ENCODE assay signal across 8 cellular contexts in genomic region chr5:175652741-175653663, GRCh38. TPM values are rescaled to one million over a fixed set of nuclear protein-coding genes. Genes with fewer than 3 reads are reported as not detected.
A peak's percentile ranks its signal among the peaks of the same experiment; 100 is the strongest.
DNase-seq lines count a peak whose midpoint lies in the region; ATAC-seq, FAIRE-seq and TF ChIP-seq lines count a peak whose summit lies in the region.

No MANE protein-coding gene starts in this region.

- intact Hi-C loops in A673 (cut with micrococcal nuclease; ENCODE audit: unreplicated experiment) = no loop called here
- intact Hi-C loops in left lung (cut with DNase I) = no loop called here

- CTCF ChIA-PET in A673 (lab: Charles Lee) = no interaction called here

- no peak for TF ChIP-seq CTCF in A673 (conservative IDR thresholded peaks at IDR 0.05; ENCODE audit: low read depth, low read length)
- no peak for TF ChIP-seq CTCF in left lung (IDR thresholded peaks at IDR 0.05)

- H3K27ac ChIP-seq in A673 (ENCODE audit: low read depth, low read length, poor library complexity, severe bottlenecking) = no peak overlapping the region
- H3K27ac ChIP-seq in left lung = peak overlapping the region in 1 of 2 donors; percentile 45

- H3K4me3 ChIP-seq in A673 (ENCODE audit: low read depth, low read length, poor library complexity, severe bottlenecking) (no peak overlapping the region), left lung (no peak overlapping the region)

- H3K36me3 ChIP-seq in A673 (ENCODE audit: insufficient read depth, low read length, poor library complexity, severe bottlenecking) (no peaks in the 10 kb centered on the region), left lung (no peaks in the 10 kb centered on the region)

- DNase-seq in GM18507 (ENCODE audit: extremely low spot score, insufficient read length, low read depth) = peak; percentile 9
- peak; percentile 40 for DNase-seq in SIG-M5 (lab: John Stamatoyannopoulos, UW)
- DNase-seq in activated gamma-delta T cell treated with anti-CD3 and anti-CD28 coated beads, Interleukin-2, amount 50 U/mL, for 16 hours (ENCODE audit: low read depth) = peak; percentile 59
- peak; percentile 68 for DNase-seq in stimulated activated CD4-positive, alpha-beta T cell treated with anti-CD3 and anti-CD28 coated beads, Interleukin-2, amount 100 ng/mL, for 4 hours (ENCODE audit: low read depth)
- no peak for DNase-seq in A673 (ENCODE audit: low spot score)
- no peak for DNase-seq in left lung

- no TSS peak for BruUV-seq in A673 (replicated peaks; lab: Mats Ljungman, UMichigan)

- H3K4me1 ChIP-seq in A673 (ENCODE audit: insufficient read depth, low read length, poor library complexity, severe bottlenecking) (no peaks in the 10 kb centered on the region), left lung (peaks cover 0 to 72% of the 10 kb centered on the region in 2 donors)

- ATAC-seq in HG03039 (IDR thresholded peaks at IDR 0.05; ENCODE audit: unreplicated experiment) = no peak
- ATAC-seq in left lung = no peak
- ATAC-seq in GM18517 (IDR thresholded peaks at IDR 0.05; ENCODE audit: unreplicated experiment) = no peak

- POLR2A ChIA-PET in A673 (lab: Charles Lee; ENCODE audit: low non-redundant PET) = no interaction called here

- FAIRE-seq in GM18507 (lab: Jason Lieb, UNC) = no peak

- H3K27me3 ChIP-seq in A673 (replicated peaks; ENCODE audit: insufficient read depth, low read depth, low read length, poor library complexity) (peaks cover 31% of the 10 kb centered on the region), left lung (peaks cover 22 to 53% of the 10 kb centered on the region in 2 donors)

- H3K9me3 ChIP-seq in A673 (ENCODE audit: low read depth, low read length, poor library complexity, severe bottlenecking) (no peaks in the 10 kb centered on the region), left lung (peaks cover 0 to 13% of the 10 kb centered on the region in 2 donors)

RNA-seq across cellular contexts. Expression of gene HRH2, which starts 4.9 kb away (rescaled TPM):
- 0.09 TPM in 1 of 2 replicates, not detected in the other for total RNA-seq in A673 (2021)
- 10 to 100 TPM in 1 of 2 donors, 1 to 10 TPM in 1; 4.1 to 22.0 TPM for total RNA-seq in left lung

Comparison
In these comparisons a context has a peak if more than half of its experiments do, and no peak if none do; other contexts are left out.
1. DNase-seq: peak in GM18507 (single experiment), SIG-M5 (single experiment), activated gamma-delta T cell treated with anti-CD3 and anti-CD28 coated beads, Interleukin-2, amount 50 U/mL, for 16 hours (single experiment) and stimulated activated CD4-positive, alpha-beta T cell treated with anti-CD3 and anti-CD28 coated beads, Interleukin-2, amount 100 ng/mL, for 4 hours (single experiment); none in A673 (single experiment) and left lung (0 of 2).